In genomic region chr3:29758108-29759020, GRCh38 we compare ENCODE assay signal across 12 cellular contexts.
DNase-seq lines count a peak whose midpoint lies in the region; ATAC-seq and TF ChIP-seq lines count a peak whose summit lies in the region.
"Had no signal": no experiment of that assay in that cellular context is flagged by ENCODE, and none has a peak within 500 bp of the region (broad histone marks: within the 10 kb centered on the region; RNA-seq: fewer than 3 reads in every experiment).

No MANE protein-coding gene starts in this region.

- H3K27ac Mint-ChIP-seq in natural killer cell treated with Interleukin-12 subunit alpha and Interleukin-12 subunit beta and Interleukin-15 and Interleukin-18, amount 100 ng/mL, for 72 hours, result no peak overlapping the region
- H3K27ac Mint-ChIP-seq: stimulated activated naive CD8-positive, alpha-beta T cell treated with anti-CD3 and anti-CD28 coated beads, Interleukin-15, amount 100 ng/mL, for 72 hours had no signal

- H3K9me3 Mint-ChIP-seq in natural killer cell treated with Interleukin-12 subunit alpha and Interleukin-12 subunit beta and Interleukin-15 and Interleukin-18, amount 100 ng/mL, for 72 hours, result peaks cover 3% of the 10 kb centered on the region
- H3K9me3 Mint-ChIP-seq: stimulated activated naive CD8-positive, alpha-beta T cell treated with anti-CD3 and anti-CD28 coated beads, Interleukin-15, amount 100 ng/mL, for 72 hours had no signal

- ATAC-seq in heart right ventricle (peak; percentile 23 to 79 (median 69)), HG03025 (IDR thresholded peaks at IDR 0.05; ENCODE audit: low FRiP score, unreplicated experiment) (no peak)
- no peak for ATAC-seq in natural killer cell treated with Interleukin-12 subunit alpha and Interleukin-12 subunit beta and Interleukin-15 and Interleukin-18, amount 100 ng/mL, for 72 hours
- ATAC-seq: stimulated activated naive CD8-positive, alpha-beta T cell treated with anti-CD3 and anti-CD28 coated beads, Interleukin-15, amount 100 ng/mL, for 72 hours had no signal

- no peak overlapping the region for H3K4me3 Mint-ChIP-seq in natural killer cell treated with Interleukin-12 subunit alpha and Interleukin-12 subunit beta and Interleukin-15 and Interleukin-18, amount 100 ng/mL, for 72 hours
- H3K4me3 Mint-ChIP-seq: stimulated activated naive CD8-positive, alpha-beta T cell treated with anti-CD3 and anti-CD28 coated beads, Interleukin-15, amount 100 ng/mL, for 72 hours had no signal

- peak in 1 of 4 donors; percentile 48 for TF ChIP-seq EP300 in sigmoid colon (IDR thresholded peaks at IDR 0.05)

- no peak for TF ChIP-seq POLR2A in sigmoid colon (IDR thresholded peaks at IDR 0.05)

- H3K27ac ChIP-seq in heart right ventricle, result peak overlapping the region in 9 of 10 donors; percentile 62 to 88 (median 80)
- H3K27ac ChIP-seq in sigmoid colon, result peak overlapping the region; percentile 59 to 72 (median 70)
- H3K27ac ChIP-seq: neutrophil had no signal

- H3K36me3 ChIP-seq in heart right ventricle, result no peaks in the 10 kb centered on the region
- no peaks in the 10 kb centered on the region for H3K36me3 ChIP-seq in sigmoid colon
- H3K36me3 ChIP-seq: neutrophil had no signal

- WGBS in heart right ventricle, 2 donors, result 37 to 47% methylated on average over 4 of the region's 4 CpGs
- WGBS in sigmoid colon, 2 donors, result 63 to 75% methylated on average over 4 of the region's 4 CpGs

- no peaks in the 10 kb centered on the region for H3K9me3 ChIP-seq in heart right ventricle
- H3K9me3 ChIP-seq in sigmoid colon, result no peaks in the 10 kb centered on the region
- H3K9me3 ChIP-seq: neutrophil had no signal

- H3K27me3 ChIP-seq in heart right ventricle (no peaks in the 10 kb centered on the region), sigmoid colon (no peaks in the 10 kb centered on the region)
- H3K27me3 ChIP-seq: neutrophil had no signal

- no peaks in the 10 kb centered on the region for H3K36me3 Mint-ChIP-seq in natural killer cell treated with Interleukin-12 subunit alpha and Interleukin-12 subunit beta and Interleukin-15 and Interleukin-18, amount 100 ng/mL, for 72 hours

- TF ChIP-seq CTCF in heart right ventricle (IDR thresholded peaks at IDR 0.05), result no peak
- no peak for TF ChIP-seq CTCF in sigmoid colon (IDR thresholded peaks at IDR 0.05)

- DNase-seq in GM04504 (ENCODE audit: low read depth), result peak; percentile 80
- DNase-seq in amniotic epithelial cell (ENCODE audit: low read depth), result peak; percentile 94
- no peak for DNase-seq in heart right ventricle
- DNase-seq in sigmoid colon, result no peak
- no peak for DNase-seq in HuH-7.5 (ENCODE audit: low spot score)
- DNase-seq in iPS-NIHi11 (ENCODE audit: low spot score), result no peak
- DNase-seq in natural killer cell treated with Interleukin-12 subunit alpha and Interleukin-12 subunit beta and Interleukin-15 and Interleukin-18, amount 100 ng/mL, for 72 hours (ENCODE audit: low spot score), result no peak
- DNase-seq: DMS 273 treated with DMSO at 0.1 percent for 48 hours; effector CD8-positive, alpha-beta T cell; stimulated activated naive CD8-positive, alpha-beta T cell treated with anti-CD3 and anti-CD28 coated beads, Interleukin-15, amount 100 ng/mL, for 72 hours had no signal

- no peaks in the 10 kb centered on the region for H3K4me1 Mint-ChIP-seq in natural killer cell treated with Interleukin-12 subunit alpha and Interleukin-12 subunit beta and Interleukin-15 and Interleukin-18, amount 100 ng/mL, for 72 hours (ENCODE audit: low read depth in 2 of 2)
- H3K4me1 Mint-ChIP-seq: stimulated activated naive CD8-positive, alpha-beta T cell treated with anti-CD3 and anti-CD28 coated beads, Interleukin-15, amount 100 ng/mL, for 72 hours had no signal

- intact Hi-C loops in heart right ventricle (cut with DNase I) (loop anchor here in 5 of 10 donors (2.0 to 10.0 kb wide), 7 partner anchors 61 to 478 kb away; partner anchors contain the start of gene RBMS3 (in 1 of the 5)), sigmoid colon (cut with DNase I) (loop anchor here (2.0 kb wide), 1 partner anchor 478 kb away; the partner anchor contains the start of gene RBMS3)

- H3K4me1 ChIP-seq in heart right ventricle, result peaks cover 11 to 54% (median 45%) of the 10 kb centered on the region in 9 donors
- H3K4me1 ChIP-seq in sigmoid colon, result peaks cover 0 to 45% (median 36%) of the 10 kb centered on the region in 4 donors

- no peak overlapping the region for H3K4me3 ChIP-seq in heart right ventricle
- H3K4me3 ChIP-seq in sigmoid colon, result no peak overlapping the region

- no peaks in the 10 kb centered on the region for H3K27me3 Mint-ChIP-seq in natural killer cell treated with Interleukin-12 subunit alpha and Interleukin-12 subunit beta and Interleukin-15 and Interleukin-18, amount 100 ng/mL, for 72 hours
- H3K27me3 Mint-ChIP-seq: stimulated activated naive CD8-positive, alpha-beta T cell treated with anti-CD3 and anti-CD28 coated beads, Interleukin-15, amount 100 ng/mL, for 72 hours had no signal

Comparison
In these comparisons a context has a peak if more than half of its experiments do, and no peak if none do; other contexts are left out.
1. DNase-seq: peak in GM04504 (single experiment) and amniotic epithelial cell (single experiment); none in heart right ventricle (0 of 2), sigmoid colon (single experiment), HuH-7.5 (single experiment), iPS-NIHi11 (single experiment) and natural killer cell treated with Interleukin-12 subunit alpha and Interleukin-12 subunit beta and Interleukin-15 and Interleukin-18, amount 100 ng/mL, for 72 hours (single experiment).
2. ATAC-seq: peak in heart right ventricle (8 of 8); none in HG03025 (single experiment) and natural killer cell treated with Interleukin-12 subunit alpha and Interleukin-12 subunit beta and Interleukin-15 and Interleukin-18, amount 100 ng/mL, for 72 hours (0 of 2).